In the genomic region with DNA sequence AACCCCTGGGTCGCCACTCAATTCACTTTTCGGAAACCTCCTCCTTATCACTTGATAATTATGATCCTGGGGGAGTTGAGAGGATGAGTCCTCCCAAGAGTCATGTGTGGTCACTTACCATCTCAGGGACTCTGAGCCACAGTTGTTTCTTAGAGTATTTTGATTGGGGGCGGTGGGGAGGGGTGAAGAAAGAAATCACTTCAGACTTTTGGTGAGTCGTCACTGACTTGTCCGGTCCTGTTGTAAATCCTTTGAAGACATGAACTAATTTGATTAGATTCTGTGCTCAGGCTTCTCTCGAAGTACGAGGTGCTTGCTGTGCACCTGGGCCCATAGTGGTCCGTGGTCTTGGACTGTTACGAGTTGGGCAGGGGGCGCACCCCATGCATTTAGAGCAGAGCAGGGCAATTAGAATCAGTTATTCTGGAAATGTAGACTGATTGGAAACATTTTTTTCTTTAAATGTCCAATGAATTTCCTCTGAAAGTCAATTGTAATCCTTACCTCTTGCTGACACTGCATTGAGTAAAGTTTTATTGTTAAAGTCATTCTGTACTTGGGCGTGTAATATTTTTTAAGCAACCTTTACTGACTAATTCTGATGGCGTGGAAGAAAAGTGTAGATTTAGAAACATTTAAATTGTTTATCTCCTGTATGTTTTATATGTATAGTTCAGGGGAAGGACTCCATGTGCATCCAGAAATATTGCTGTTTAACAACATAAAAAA, we compare ENCODE assay signal across 8 cellular contexts.
DNase-seq lines count a peak whose midpoint lies in the region; ATAC-seq, FAIRE-seq and TF ChIP-seq lines count a peak whose summit lies in the region.

No MANE protein-coding gene starts in this region.

- TF ChIP-seq POLR2A in GM12878 (IDR thresholded peaks at IDR 0.05; ENCODE audit: low read depth, low read length) (no peak), gastrocnemius medialis (IDR thresholded peaks at IDR 0.05) (no peak)

- H3K4me3 Mint-ChIP-seq in Calu3 (ENCODE audit: low read depth, unreplicated experiment) (peak overlapping the region; percentile 74), natural killer cell (peak overlapping the region; percentile 84)

- peak overlapping the region; percentile 95 for H3K9ac ChIP-seq in Karpas-422 (ENCODE audit: low read length)
- H3K9ac ChIP-seq in GM12878 (ENCODE audit: control insufficient read depth, insufficient read depth, low read length), result peak overlapping the region; percentile 25; the same call in 1 of the 2 replicates

- H3K27ac Mint-ChIP-seq in Calu3 (ENCODE audit: unreplicated experiment) (peak overlapping the region; percentile 60), natural killer cell (peak overlapping the region; percentile 86 to 87)

- SMC1A ChIA-PET in GM12878 (lab: Charles Lee; ENCODE audit: uncharacterized antibody, unreplicated experiment), result interaction anchor here (2.1 to 3.2 kb wide), 4 partner anchors 218 to 826 kb away, joined by 12 to 153 read pairs (median 21); partner anchors contain the start of genes FAM229B, TRAF3IP2 and TUBE1

- H3K9me3 ChIP-seq in Karpas-422 (ENCODE audit: low read length), result no peaks in the 10 kb centered on the region
- no peaks in the 10 kb centered on the region; the same call in 1 of the 3 replicates for H3K9me3 ChIP-seq in GM12878 (replicated peaks; ENCODE audit: control insufficient read depth, insufficient read depth, low read length)
- H3K9me3 ChIP-seq in gastrocnemius medialis, result no peaks in the 10 kb centered on the region

- RAD21 ChIA-PET in GM12878 (lab: Charles Lee; ENCODE audit: unreplicated experiment), result interaction anchor here (0.8 to 4.6 kb wide), 5 partner anchors 30 to 502 kb away, joined by 3 to 263 read pairs (median 6); partner anchors contain the start of gene TRAF3IP2

- CTCF ChIA-PET in Calu3 (lab: Charles Lee) (no interaction called here), GM12878 (lab: Yijun Ruan, JAX) (interaction anchor here (0.6 to 3.3 kb wide), 3 partner anchors 218 to 230 kb away, joined by 3 to 215 read pairs (median 22); no protein-coding TSS in a partner anchor)

- H3K36me3 ChIP-seq in Karpas-422 (ENCODE audit: insufficient read depth, low read length) (peaks cover 16% of the 10 kb centered on the region; the same call in 1 of the 2 replicates), GM12878 (ENCODE audit: control insufficient read depth in 2 of 2, insufficient read depth in 2 of 2, low read length in 1 of 2) (peaks cover 0 to 8% of the 10 kb centered on the region in 2 experiments; a peak in 1 of 4 replicates), gastrocnemius medialis (peaks cover 0 to 13% of the 10 kb centered on the region in 2 donors)

- H3K4me3 ChIP-seq in Karpas-422 (ENCODE audit: low read length), result peak overlapping the region; percentile 100
- H3K4me3 ChIP-seq in GM12878, result peak overlapping the region; percentile 72
- peak overlapping the region in 1 of 4 donors; percentile 96 for H3K4me3 ChIP-seq in gastrocnemius medialis

- H3K27me3 ChIP-seq in Karpas-422 (ENCODE audit: low read length) (no peaks in the 10 kb centered on the region), GM12878 (replicated peaks in 1 of 2; ENCODE audit: control insufficient read depth in 2 of 2, insufficient read depth in 2 of 2, low read length in 1 of 2) (no peaks in the 10 kb centered on the region), gastrocnemius medialis (no peaks in the 10 kb centered on the region)

- H3K36me3 Mint-ChIP-seq in Calu3 (ENCODE audit: insufficient read depth, unreplicated experiment) (peaks cover 42% of the 10 kb centered on the region), natural killer cell (no peaks in the 10 kb centered on the region)

- POLR2A ChIA-PET in GM12878 (lab: Charles Lee), result no interaction called here

- BruUV-seq in Calu3 (replicated peaks; lab: Mats Ljungman, UMichigan) (no TSS peak), GM12878 (replicated peaks; lab: Mats Ljungman, UMichigan) (no TSS peak)

- H3K79me2 ChIP-seq in Karpas-422 (ENCODE audit: low read length) (peaks cover 54% of the 10 kb centered on the region), GM12878 (ENCODE audit: control insufficient read depth, insufficient read depth, low read length) (peaks cover 31% of the 10 kb centered on the region)

- WGBS in GM12878 (ENCODE audit: insufficient coverage, insufficient replicate concordance, low lambda C conversion rate, missing lambda C conversion rate), result 87% methylated on average over 12 of the region's 12 CpGs

- no peak for TF ChIP-seq CTCF in Calu3 (IDR thresholded peaks at IDR 0.05; ENCODE audit: unreplicated experiment)
- no peak for TF ChIP-seq CTCF in GM12878 (IDR thresholded peaks at IDR 0.05 in 2 of 3, conservative IDR thresholded peaks at IDR 0.05 in 1 of 3; ENCODE audit: control insufficient read depth in 2 of 3, extremely low read depth in 1 of 3, insufficient read depth in 1 of 3, low read depth in 3 of 3, low read length in 3 of 3)
- no peak for TF ChIP-seq CTCF in natural killer cell (IDR thresholded peaks at IDR 0.05)
- TF ChIP-seq CTCF in gastrocnemius medialis (IDR thresholded peaks at IDR 0.05 in 4 of 5, conservative IDR thresholded peaks at IDR 0.05 in 1 of 5), result no peak

- H3K4me2 ChIP-seq in Karpas-422 (ENCODE audit: low read depth, low read length, poor library complexity, severe bottlenecking), result peak overlapping the region; percentile 94
- peak overlapping the region; percentile 26 for H3K4me2 ChIP-seq in GM12878 (ENCODE audit: control insufficient read depth, insufficient read depth)

- in situ Hi-C loops in GM12878 (cut with MboI), result loop anchor here (5.0 kb wide), 1 partner anchor 217 kb away; no protein-coding TSS in a partner anchor
- in situ Hi-C loops in gastrocnemius medialis (cut with MboI; ENCODE audit: low sequenced_read_pairs in 4 of 4), result loop anchor here (10.0 to 25.0 kb wide), 3 partner anchors 377 to 802 kb away; partner anchors contain the start of gene CCN6 (in 1 of the 4)

- TF ChIP-seq RAD21 in GM12878 (IDR thresholded peaks at IDR 0.05; ENCODE audit: insufficient read depth, low read depth, low read length), result no peak

- H3K4me1 ChIP-seq in Karpas-422 (ENCODE audit: low read length), result peaks cover 23% of the 10 kb centered on the region
- H3K4me1 ChIP-seq in GM12878 (ENCODE audit: control insufficient read depth, insufficient read depth, low read length), result no peaks in the 10 kb centered on the region
- peaks cover 12 to 14% of the 10 kb centered on the region in 2 donors for H3K4me1 ChIP-seq in gastrocnemius medialis

- FAIRE-seq in GM12878 (lab: Jason Lieb, UNC), result no peak

- ATAC-seq in GM12878, result no peak
- ATAC-seq in natural killer cell, result no peak
- ATAC-seq in GM21515 (IDR thresholded peaks at IDR 0.05; ENCODE audit: unreplicated experiment), result no peak
- no peak for ATAC-seq in gastrocnemius medialis
- ATAC-seq in Right ventricle myocardium inferior, result no peak

- H2AFZ ChIP-seq in Karpas-422 (ENCODE audit: low read length) (no peak overlapping the region), GM12878 (ENCODE audit: control insufficient read depth, low read depth, low read length) (no peak overlapping the region)

- no peaks in the 10 kb centered on the region for H4K20me1 ChIP-seq in Karpas-422 (ENCODE audit: insufficient read depth, low read depth, low read length)
- no peaks in the 10 kb centered on the region for H4K20me1 ChIP-seq in GM12878 (ENCODE audit: control insufficient read depth, insufficient read depth)

- DNase-seq in Calu3 (no peak), Karpas-422 (no peak), GM12878 (ENCODE audit: low read depth, low spot score) (no peak), natural killer cell (no peak), gastrocnemius medialis (no peak), NCI-H1417 treated with DMSO at 0.1 percent for 48 hours (lab: John Stamatoyannopoulos, UW) (no peak), Right ventricle myocardium inferior (ENCODE audit: missing footprints) (no peak)

- intact Hi-C loops in Calu3 (cut with micrococcal nuclease; ENCODE audit: unreplicated experiment) (loop anchor here (10.0 kb wide), 1 partner anchor 94 kb away; no protein-coding TSS in a partner anchor), GM12878 (cut with micrococcal nuclease; ENCODE audit: unreplicated experiment) (no loop called here), natural killer cell (cut with micrococcal nuclease) (no loop called here), gastrocnemius medialis (cut with DNase I; ENCODE audit: low total_unique reads) (no loop called here), Right ventricle myocardium inferior (cut with DNase I) (no loop called here)

- H3K27me3 Mint-ChIP-seq in Calu3 (ENCODE audit: unreplicated experiment) (no peaks in the 10 kb centered on the region), natural killer cell (ENCODE audit: low read depth in 2 of 2) (no peaks in the 10 kb centered on the region)

- no peaks in the 10 kb centered on the region for H3K9me2 ChIP-seq in Karpas-422 (replicated peaks; ENCODE audit: insufficient read depth, low read length)

- no peaks in the 10 kb centered on the region for H3K9me3 Mint-ChIP-seq in Calu3 (ENCODE audit: low read depth, unreplicated experiment)
- no peaks in the 10 kb centered on the region for H3K9me3 Mint-ChIP-seq in natural killer cell

- H3K27ac ChIP-seq in Karpas-422 (ENCODE audit: low read length), result peak overlapping the region; percentile 59; the same call in 1 of the 2 replicates
- no peak overlapping the region for H3K27ac ChIP-seq in GM12878 (ENCODE audit: control insufficient read depth, insufficient read depth)
- no peak overlapping the region for H3K27ac ChIP-seq in gastrocnemius medialis

- TF ChIP-seq EP300 in GM12878 (IDR thresholded peaks at IDR 0.05; ENCODE audit: borderline replicate concordance in 1 of 2, control insufficient read depth in 1 of 2, low read depth in 2 of 2, low read length in 2 of 2), result no peak

- H3K4me1 Mint-ChIP-seq in Calu3 (ENCODE audit: low read depth, unreplicated experiment) (peaks cover 8% of the 10 kb centered on the region), natural killer cell (peaks cover 9 to 20% of the 10 kb centered on the region in 2 donors)
